8 cellular contexts compared by ENCODE assay signal in the genomic region with DNA sequence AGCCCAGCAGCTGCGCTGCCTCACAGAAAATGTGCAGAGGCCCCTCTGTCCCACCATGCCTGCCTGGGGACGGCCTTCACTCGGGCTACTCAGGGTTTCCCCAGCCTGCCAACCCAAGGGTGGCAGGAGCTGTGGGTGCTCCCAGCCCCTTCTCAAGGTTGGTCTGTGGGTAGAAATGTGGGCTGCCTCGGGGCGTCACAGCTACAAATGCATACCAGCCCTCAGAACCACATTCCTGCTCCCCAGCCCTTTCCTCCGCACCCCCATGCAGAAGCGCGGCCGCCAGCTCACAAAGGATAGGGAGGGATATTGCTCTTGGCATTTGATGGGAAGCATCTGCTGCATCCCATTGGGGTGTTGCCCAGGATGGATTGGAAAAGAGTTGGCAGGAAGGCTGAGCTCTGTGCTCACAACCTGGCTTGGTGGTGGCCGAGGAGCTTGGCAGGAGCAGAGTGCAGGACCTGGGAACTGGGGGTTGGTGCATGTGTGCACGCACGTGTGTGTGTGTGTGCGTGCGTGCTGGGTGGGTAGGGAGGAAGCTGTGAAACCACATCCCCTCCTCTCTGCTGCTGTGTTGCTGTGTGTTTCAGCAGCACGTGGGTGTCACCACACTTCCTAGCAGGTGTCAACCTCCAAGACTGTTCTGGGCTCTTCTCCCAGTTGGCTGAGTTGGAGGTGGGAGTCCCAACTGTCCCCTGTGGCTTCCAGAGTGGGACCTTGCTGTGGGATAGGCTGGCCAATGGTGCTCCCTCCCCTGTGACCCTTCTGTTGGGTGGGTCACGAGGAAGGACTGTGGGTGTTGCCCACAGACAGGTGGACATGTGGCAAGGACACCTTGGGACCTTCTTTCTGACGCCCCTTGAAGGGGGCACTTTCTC.
A peak's percentile ranks its signal among the peaks of the same experiment; 100 is the strongest.
DNase-seq lines count a peak whose midpoint lies in the region; ATAC-seq, FAIRE-seq and TF ChIP-seq lines count a peak whose summit lies in the region.

No MANE protein-coding gene starts in this region.

- intact Hi-C loops in body of pancreas (cut with DNase I) = no loop called here

- no peak for TF ChIP-seq CTCF in body of pancreas (IDR thresholded peaks at IDR 0.05)

- no peaks in the 10 kb centered on the region for H3K27me3 Mint-ChIP-seq in stimulated activated naive CD8-positive, alpha-beta T cell treated with anti-CD3 and anti-CD28 coated beads, Interleukin-15, Interleukin-2, amounts not matched to agents 100 ng/mL and 50 ng/mL, for 24 hours

- 61 to 78% methylated on average over 13 to 15 of the region's 17 CpGs for WGBS in body of pancreas, 2 donors
- whole genome bisulfite sequencing in mesodermal cell (ENCODE audit: insufficient coverage in 2 of 2), 2 experiments = 93 to 96% methylated on average over 14 to 15 of the region's 17 CpGs

- peaks cover 4% of the 10 kb centered on the region for H3K36me3 Mint-ChIP-seq in stimulated activated naive CD8-positive, alpha-beta T cell treated with anti-CD3 and anti-CD28 coated beads, Interleukin-15, Interleukin-2, amounts not matched to agents 100 ng/mL and 50 ng/mL, for 24 hours (ENCODE audit: low read depth)

- H3K36me3 ChIP-seq in body of pancreas (replicated peaks in 1 of 2; ENCODE audit: insufficient read depth in 1 of 2, low read depth in 2 of 2) (no peaks in the 10 kb centered on the region), mesodermal cell (ENCODE audit: control insufficient read depth, insufficient read depth, low read length) (peaks cover 19% of the 10 kb centered on the region)

- H3K27me3 ChIP-seq in body of pancreas = no peaks in the 10 kb centered on the region

- ATAC-seq in HG02884 (IDR thresholded peaks at IDR 0.05; ENCODE audit: unreplicated experiment) (peak; percentile 34), body of pancreas (no peak)

- H3K4me1 Mint-ChIP-seq in stimulated activated naive CD8-positive, alpha-beta T cell treated with anti-CD3 and anti-CD28 coated beads, Interleukin-15, Interleukin-2, amounts not matched to agents 100 ng/mL and 50 ng/mL, for 24 hours (ENCODE audit: low read depth) = peaks cover 96% of the 10 kb centered on the region

- peak overlapping the region in 3 of 4 donors; percentile 41 to 68 (median 63) for H3K27ac ChIP-seq in body of pancreas
- H3K27ac ChIP-seq in mesodermal cell (ENCODE audit: low read depth, low read length, severe bottlenecking) = peak overlapping the region; percentile 46

- FAIRE-seq in GM12892 (lab: Jason Lieb, UNC) = peak; percentile 100

- H3K9me3 ChIP-seq in body of pancreas (no peaks in the 10 kb centered on the region), mesodermal cell (ENCODE audit: control insufficient read depth, low read length) (no peaks in the 10 kb centered on the region)

- H3K9me3 Mint-ChIP-seq in stimulated activated naive CD8-positive, alpha-beta T cell treated with anti-CD3 and anti-CD28 coated beads, Interleukin-15, Interleukin-2, amounts not matched to agents 100 ng/mL and 50 ng/mL, for 24 hours = no peaks in the 10 kb centered on the region

- TF ChIP-seq POLR2A in GM12892 (IDR thresholded peaks at IDR 0.05; ENCODE audit: low read depth, low read length) = peak; percentile 68; the same call in 1 of the 2 replicates
- TF ChIP-seq POLR2A in body of pancreas (IDR thresholded peaks at IDR 0.05) = no peak

- peak overlapping the region; percentile 93 for H3K27ac Mint-ChIP-seq in stimulated activated naive CD8-positive, alpha-beta T cell treated with anti-CD3 and anti-CD28 coated beads, Interleukin-15, Interleukin-2, amounts not matched to agents 100 ng/mL and 50 ng/mL, for 24 hours

- H3K4me3 ChIP-seq in body of pancreas = no peak overlapping the region
- no peak overlapping the region for H3K4me3 ChIP-seq in mesodermal cell (ENCODE audit: extremely low read depth, insufficient read depth, low read length, poor library complexity, severe bottlenecking)

- H3K4me1 ChIP-seq in body of pancreas = peaks cover 44% of the 10 kb centered on the region
- H3K4me1 ChIP-seq in mesodermal cell (ENCODE audit: control insufficient read depth, insufficient read depth, low read length, poor library complexity, severe bottlenecking) = peaks cover 62% of the 10 kb centered on the region

- peak overlapping the region; percentile 76 for H3K4me3 Mint-ChIP-seq in stimulated activated naive CD8-positive, alpha-beta T cell treated with anti-CD3 and anti-CD28 coated beads, Interleukin-15, Interleukin-2, amounts not matched to agents 100 ng/mL and 50 ng/mL, for 24 hours

- peak; percentile 72 for DNase-seq in GM12892 (ENCODE audit: insufficient read length)
- peak; percentile 40 to 99 (median 81) for DNase-seq in T-helper 2 cell
- DNase-seq in body of pancreas = peak in 1 of 4 donors; percentile 67
- DNase-seq in NCI-H2029 treated with DMSO at 0.1 percent for 48 hours (lab: John Stamatoyannopoulos, UW) = no peak
- DNase-seq in dedifferentiated amniotic fluid mesenchymal stem cell (ENCODE audit: extremely low spot score) = no peak

Comparison
In these comparisons a context has a peak if more than half of its experiments do, and no peak if none do; other contexts are left out.
1. DNase-seq: peak in GM12892 (single experiment) and T-helper 2 cell (5 of 5); none in NCI-H2029 treated with DMSO at 0.1 percent for 48 hours (single experiment) and dedifferentiated amniotic fluid mesenchymal stem cell (single experiment).